15 cellular contexts compared by ENCODE assay signal in the genomic region with DNA sequence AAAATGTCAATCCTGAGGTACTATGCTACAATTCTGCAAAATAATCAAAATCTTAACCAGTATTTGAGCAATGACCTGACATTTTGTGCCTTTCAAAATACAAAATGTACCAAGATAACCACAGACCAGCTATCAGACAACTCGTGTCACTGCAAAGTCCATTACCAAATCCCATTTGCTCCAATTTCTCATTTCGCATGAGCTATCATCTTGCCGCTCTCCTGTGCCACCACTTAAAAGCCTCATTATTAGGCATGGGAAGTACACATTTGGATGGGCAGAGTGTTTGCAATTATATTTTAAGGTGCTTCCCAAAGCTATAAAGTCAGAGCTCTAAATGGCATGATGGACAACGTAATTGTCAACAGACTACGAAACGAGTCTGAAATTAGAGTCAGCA.
"Had no signal": no experiment of that assay in that cellular context is flagged by ENCODE, and none has a peak within 500 bp of the region (broad histone marks: within the 10 kb centered on the region; RNA-seq: fewer than 3 reads in every experiment).

No MANE protein-coding gene starts in this region.

- DNase-seq: activated B cell treated with CpG ODN at 0.5 μM for 24 hours; activated CD4-positive, alpha-beta memory T cell treated with anti-CD3 and anti-CD28 coated beads, Interleukin-2, amount 10 ng/mL, durations not matched to agents 7 days and 5 days; activated CD4-positive, alpha-beta T cell treated with anti-CD3 and anti-CD28 coated beads for 48 hours; activated CD8-positive, alpha-beta memory T cell treated with anti-CD3 and anti-CD28 coated beads, Interleukin-2, amount 10 ng/mL, durations not matched to agents 7 days and 5 days; amygdala; erythroblast; nucleus accumbens; posterior cingulate gyrus; retina; stimulated activated naive CD8-positive, alpha-beta T cell treated with anti-CD3 and anti-CD28 coated beads, Interleukin-15, Interleukin-2, amounts not matched to agents 100 U/mL and 50 U/mL, for 24 hours; T-cell; transverse colon had no signal

- H3K4me3 ChIP-seq: cardiac muscle cell, lung, transverse colon, vagina had no signal

- H3K36me3 ChIP-seq: cardiac muscle cell, transverse colon, vagina had no signal

- H3K27me3 ChIP-seq: cardiac muscle cell, transverse colon, vagina had no signal

- ATAC-seq: activated CD8-positive, alpha-beta memory T cell treated with anti-CD3 and anti-CD28 coated beads, Interleukin-2, amount 10 ng/mL, durations not matched to agents 7 days and 5 days; stimulated activated naive CD8-positive, alpha-beta T cell treated with anti-CD3 and anti-CD28 coated beads, Interleukin-15, Interleukin-2, amounts not matched to agents 100 U/mL and 50 U/mL, for 24 hours; T-cell had no signal

- H3K27ac ChIP-seq: cardiac muscle cell, transverse colon, vagina had no signal

- H3K9me3 ChIP-seq: transverse colon, vagina had no signal

- H3K4me1 ChIP-seq: transverse colon, vagina had no signal
